Comparison of ENCODE assay signal across 8 cellular contexts in genomic region chr3:129162729-129163579, GRCh38. TPM values are rescaled to one million over a fixed set of nuclear protein-coding genes. Genes with fewer than 3 reads are reported as not detected.
DNase-seq lines count a peak whose midpoint lies in the region; ATAC-seq and TF ChIP-seq lines count a peak whose summit lies in the region.

No MANE protein-coding gene starts in this region.

- no peak for ATAC-seq in HG03135 (IDR thresholded peaks at IDR 0.05; ENCODE audit: unreplicated experiment)

- no peak overlapping the region for H2BK15ac ChIP-seq in neuronal stem cell (ENCODE audit: low read length)

- H2BK120ac ChIP-seq in neuronal stem cell (ENCODE audit: low read depth, low read length), result no peak overlapping the region

- H2AK5ac ChIP-seq in neuronal stem cell (ENCODE audit: low read depth, low read length), result no peak overlapping the region

- no peak overlapping the region for H3K4ac ChIP-seq in neuronal stem cell (ENCODE audit: low read length)

- H2BK5ac ChIP-seq in neuronal stem cell (ENCODE audit: low read length), result no peak overlapping the region

- peak; percentile 26 for DNase-seq in GM12865 (ENCODE audit: low read depth)
- DNase-seq in NAMALWA (ENCODE audit: low spot score), result peak; percentile 68
- no peak for DNase-seq in cardiac fibroblast (ENCODE audit: low read depth in 2 of 2)
- DNase-seq in neuronal stem cell (ENCODE audit: low spot score), result peak; percentile 30
- no peak for DNase-seq in SKM-1 (lab: John Stamatoyannopoulos, UW; ENCODE audit: unreplicated experiment)
- no peak for DNase-seq in SHP77 treated with DMSO at 0.1 percent for 48 hours (lab: John Stamatoyannopoulos, UW)
- no peak for DNase-seq in effector CD4-positive, alpha-beta T cell

- H2AFZ ChIP-seq in neuronal stem cell (ENCODE audit: low read length), result no peak overlapping the region

- H3K27me3 ChIP-seq in neuronal stem cell (ENCODE audit: control insufficient read depth in 3 of 3, insufficient read depth in 3 of 3, low read depth in 1 of 3, low read length in 3 of 3), result no peaks in the 10 kb centered on the region

- no peaks in the 10 kb centered on the region for H3K9me3 ChIP-seq in neuronal stem cell (replicated peaks in 1 of 2; ENCODE audit: control insufficient read depth in 2 of 2, insufficient read depth in 1 of 2, low read depth in 1 of 2, low read length in 2 of 2)

- H2BK12ac ChIP-seq in neuronal stem cell (ENCODE audit: low read length), result no peak overlapping the region

- peaks cover 8 to 35% of the 10 kb centered on the region in 2 donors for H3K36me3 ChIP-seq in neuronal stem cell (replicated peaks in 1 of 2; ENCODE audit: control insufficient read depth in 2 of 2, insufficient read depth in 2 of 2, low read length in 2 of 2)

- H3K9ac ChIP-seq in neuronal stem cell (ENCODE audit: low read depth, low read length, poor library complexity), result no peak overlapping the region

- H3K27ac ChIP-seq in neuronal stem cell (replicated peaks; ENCODE audit: low read length), result no peak overlapping the region

- no peak overlapping the region for H3K23ac ChIP-seq in neuronal stem cell (ENCODE audit: low read depth, low read length, poor library complexity)

- no CpG with 5 or more reads among the region's 5 CpGs for WGBS in neuronal stem cell (ENCODE audit: extremely low coverage in 2 of 2, insufficient read length in 2 of 2, insufficient replicate concordance in 1 of 2), 2 donors

- no peak overlapping the region for H4K8ac ChIP-seq in neuronal stem cell (ENCODE audit: low read depth, low read length)

- no peak overlapping the region for H3K18ac ChIP-seq in neuronal stem cell (ENCODE audit: low read length)

- TF ChIP-seq CTCF in GM12865 (IDR thresholded peaks at IDR 0.05; ENCODE audit: insufficient read depth, low read depth, low read length, missing control alignments) (peak; percentile 30), cardiac fibroblast (IDR thresholded peaks at IDR 0.05; ENCODE audit: low read depth, low read length) (peak; percentile 27)

- H4K91ac ChIP-seq in neuronal stem cell (ENCODE audit: low read depth, low read length, poor library complexity), result no peak overlapping the region

- H3K4me2 ChIP-seq in neuronal stem cell (ENCODE audit: insufficient read depth, low read length, poor library complexity, severe bottlenecking), result no peak overlapping the region

- no peak overlapping the region for H3K14ac ChIP-seq in neuronal stem cell (ENCODE audit: low read length)

- H3K4me3 ChIP-seq in GM12865 (ENCODE audit: low read depth, low read length) (no peak overlapping the region; the same call in 1 of the 2 replicates), cardiac fibroblast (replicated peaks in 1 of 2; ENCODE audit: low read depth in 2 of 2, low read length in 2 of 2) (no peak overlapping the region), neuronal stem cell (ENCODE audit: low read length in 2 of 2) (peak overlapping the region in 1 of 2 donors; percentile 81)

- peaks cover 3% of the 10 kb centered on the region for H3K79me1 ChIP-seq in neuronal stem cell (ENCODE audit: low read depth, low read length)

- peaks cover 4 to 5% of the 10 kb centered on the region in 2 donors for H3K4me1 ChIP-seq in neuronal stem cell (ENCODE audit: control insufficient read depth in 2 of 2, insufficient read depth in 1 of 2, low read depth in 1 of 2, low read length in 2 of 2)

RNA-seq across cellular contexts. Expression of gene ISY1, which starts 2.1 kb away (rescaled TPM):
- 13.2 TPM for polyA plus RNA-seq in neuronal stem cell (2013, experiment 1 of 2)
- 14.0 TPM for polyA plus RNA-seq in neuronal stem cell (2013, experiment 2 of 2)

RNA-seq across cellular contexts. Expression of gene CNBP, which starts 20.7 kb away (rescaled TPM):
- 379 TPM for polyA plus RNA-seq in neuronal stem cell (2013, experiment 1 of 2)
- polyA plus RNA-seq in neuronal stem cell (2013, experiment 2 of 2), result 385 TPM

RNA-seq across cellular contexts. Expression of gene RAB43, which starts 41.4 kb away (rescaled TPM):
- 5.4 TPM for polyA plus RNA-seq in neuronal stem cell (2013, experiment 1 of 2)
- 5.7 TPM for polyA plus RNA-seq in neuronal stem cell (2013, experiment 2 of 2)

Comparison
In these comparisons a context has a peak if more than half of its experiments do, and no peak if none do; other contexts are left out.
1. DNase-seq: peak in GM12865 (single experiment), NAMALWA (single experiment) and neuronal stem cell (single experiment); none in cardiac fibroblast (0 of 2), SKM-1 (single experiment), SHP77 treated with DMSO at 0.1 percent for 48 hours (single experiment) and effector CD4-positive, alpha-beta T cell (single experiment).